In genomic region chr12:109732321-109733305, GRCh38 we compare ENCODE assay signal across 19 cellular contexts. TPM values are rescaled to one million over a fixed set of nuclear protein-coding genes. Genes with fewer than 3 reads are reported as not detected.
DNase-seq lines count a peak whose midpoint lies in the region; ATAC-seq and TF ChIP-seq lines count a peak whose summit lies in the region.
"Had no signal": no experiment of that assay in that cellular context is flagged by ENCODE, and none has a peak within 500 bp of the region (broad histone marks: within the 10 kb centered on the region; RNA-seq: fewer than 3 reads in every experiment).

No MANE protein-coding gene starts in this region.

- H3K27me3 ChIP-seq in parathyroid adenoma (ENCODE audit: control insufficient read depth, insufficient read depth, low read length) = no peaks in the 10 kb centered on the region
- H3K27me3 ChIP-seq: thyroid gland had no signal

- H3K4me3 ChIP-seq in parathyroid adenoma (ENCODE audit: low read depth, low read length) = no peak overlapping the region
- H3K4me3 ChIP-seq: HAP-1, thyroid gland had no signal

- no peaks in the 10 kb centered on the region for H3K36me3 ChIP-seq in parathyroid adenoma (ENCODE audit: control insufficient read depth, insufficient read depth, low read length)
- H3K36me3 ChIP-seq: HAP-1, thyroid gland had no signal

- H3K27me3 Mint-ChIP-seq in CD14-positive monocyte (ENCODE audit: low read depth in 3 of 3) = peaks cover 30 to 36% (median 33%) of the 10 kb centered on the region in 3 donors

- DNase-seq in CD14-positive monocyte (ENCODE audit: low spot score) = peak; percentile 21
- peak; percentile 74 for DNase-seq in NCI-H69 (lab: John Stamatoyannopoulos, UW)
- peak in 32 of 42 donors; percentile 22 to 75 (median 52) for DNase-seq in head of caudate nucleus
- no peak for DNase-seq in dedifferentiated amniotic fluid mesenchymal stem cell (ENCODE audit: extremely low spot score)
- DNase-seq in NCI-H226 = no peak
- DNase-seq in omental fat pad (ENCODE audit: low spot score) = no peak
- DNase-seq: activated naive CD8-positive, alpha-beta T cell treated with anti-CD3 and anti-CD28 coated beads for 36 hours; central memory CD4-positive, alpha-beta T cell; effector memory CD8-positive, alpha-beta T cell; GF-D8; naive B cell; SIG-M5; stimulated activated CD4-positive, alpha-beta T cell treated with anti-CD3 and anti-CD28 coated beads, Interleukin-2, amount 100 ng/mL, for 48 hours; T-helper 2 cell had no signal

- peak overlapping the region; percentile 38 for H2AFZ ChIP-seq in parathyroid adenoma

- H3K79me2 ChIP-seq in parathyroid adenoma = no peaks in the 10 kb centered on the region

- no peak overlapping the region for H3K9ac ChIP-seq in parathyroid adenoma

- H3K4me3 Mint-ChIP-seq in CD14-positive monocyte = no peak overlapping the region
- H3K4me3 Mint-ChIP-seq: activated naive CD8-positive, alpha-beta T cell treated with anti-CD3 and anti-CD28 coated beads for 36 hours; B cell; effector memory CD8-positive, alpha-beta T cell; naive B cell had no signal

- no peak overlapping the region for H3K27ac Mint-ChIP-seq in CD14-positive monocyte
- H3K27ac Mint-ChIP-seq: activated naive CD8-positive, alpha-beta T cell treated with anti-CD3 and anti-CD28 coated beads for 36 hours; B cell; effector memory CD8-positive, alpha-beta T cell; naive B cell had no signal

- no peaks in the 10 kb centered on the region for H3K4me1 Mint-ChIP-seq in CD14-positive monocyte
- H3K4me1 Mint-ChIP-seq: activated naive CD8-positive, alpha-beta T cell treated with anti-CD3 and anti-CD28 coated beads for 36 hours; B cell had no signal

- no peak for ATAC-seq in GM18867 (IDR thresholded peaks at IDR 0.05; ENCODE audit: unreplicated experiment)
- ATAC-seq in omental fat pad (ENCODE audit: low FRiP score) = no peak
- ATAC-seq: effector memory CD8-positive, alpha-beta T cell had no signal

- H3K4me1 ChIP-seq in parathyroid adenoma = peaks cover 10% of the 10 kb centered on the region
- H3K4me1 ChIP-seq: HAP-1, thyroid gland had no signal

- no peaks in the 10 kb centered on the region for H3K9me3 ChIP-seq in parathyroid adenoma (ENCODE audit: control insufficient read depth, low read length)
- H3K9me3 ChIP-seq: HAP-1, thyroid gland had no signal

- H3K27ac ChIP-seq in parathyroid adenoma = no peak overlapping the region
- H3K27ac ChIP-seq: thyroid gland had no signal

- intact Hi-C loops in CD14-positive monocyte (cut with micrococcal nuclease) = no loop called here
- intact Hi-C loops in head of caudate nucleus (cut with DNase I) = no loop called here

- no peak for TF ChIP-seq CTCF in CD14-positive monocyte (IDR thresholded peaks at IDR 0.05)
- no peak for TF ChIP-seq CTCF in parathyroid adenoma (IDR thresholded peaks at IDR 0.05)
- no peak for TF ChIP-seq CTCF in omental fat pad (IDR thresholded peaks at IDR 0.05)

- no peaks in the 10 kb centered on the region for H3K36me3 Mint-ChIP-seq in CD14-positive monocyte
- H3K36me3 Mint-ChIP-seq: activated naive CD8-positive, alpha-beta T cell treated with anti-CD3 and anti-CD28 coated beads for 36 hours; naive B cell had no signal

- H3K9me3 Mint-ChIP-seq in CD14-positive monocyte = peaks cover 0 to 5% (median 0%) of the 10 kb centered on the region in 7 donors
- H3K9me3 Mint-ChIP-seq: activated naive CD8-positive, alpha-beta T cell treated with anti-CD3 and anti-CD28 coated beads for 36 hours; effector memory CD8-positive, alpha-beta T cell had no signal

- H3K4me2 ChIP-seq in parathyroid adenoma (ENCODE audit: low read length) = no peak overlapping the region

RNA-seq across cellular contexts. Expression of gene FAM222A, which starts 19.0 kb away (rescaled TPM):
- polyA plus RNA-seq in CD14-positive monocyte = not detected
- total RNA-seq in omental fat pad = 1 to 10 TPM in 2 of 4 donors, under 1 TPM in 1, not detected in 1; 0.94 to 2.6 (median 2.3) TPM

Comparison
In these comparisons a context has a peak if more than half of its experiments do, and no peak if none do; other contexts are left out.
1. DNase-seq: peak in CD14-positive monocyte (single experiment), NCI-H69 (single experiment) and head of caudate nucleus (32 of 42); none in dedifferentiated amniotic fluid mesenchymal stem cell (single experiment), NCI-H226 (single experiment) and omental fat pad (single experiment).